ENCODE assay signal across 12 cellular contexts in the genomic region with DNA sequence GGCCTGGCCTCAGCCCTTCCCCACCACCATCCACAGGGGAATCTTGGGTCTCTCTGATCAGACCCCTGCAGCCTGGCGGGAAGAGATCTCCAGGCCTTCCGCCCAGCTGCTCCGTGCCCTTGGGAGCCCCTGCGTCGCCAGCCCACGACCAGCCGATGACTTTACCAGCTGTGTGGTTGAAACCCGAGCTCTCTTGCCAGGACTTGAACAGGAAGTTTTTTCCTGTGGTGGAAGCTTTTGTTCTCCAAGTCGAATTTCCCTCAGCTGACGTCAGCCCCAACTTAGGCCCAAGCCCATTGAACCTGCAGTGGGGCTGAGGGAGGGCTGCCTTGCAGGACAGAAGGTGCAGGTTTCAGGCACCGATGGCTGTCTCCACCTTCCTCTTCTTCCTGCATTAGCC. TPM values are rescaled to one million over a fixed set of nuclear protein-coding genes. Genes with fewer than 3 reads are reported as not detected.
A peak's percentile ranks its signal among the peaks of the same experiment; 100 is the strongest.
DNase-seq lines count a peak whose midpoint lies in the region; ATAC-seq, FAIRE-seq and TF ChIP-seq lines count a peak whose summit lies in the region.
"Had no signal": no experiment of that assay in that cellular context is flagged by ENCODE, and none has a peak within 500 bp of the region (broad histone marks: within the 10 kb centered on the region; RNA-seq: fewer than 3 reads in every experiment).

No MANE protein-coding gene starts in this region.

- no peak for ATAC-seq in HG02571 (IDR thresholded peaks at IDR 0.05; ENCODE audit: unreplicated experiment)
- ATAC-seq: activated T-cell treated with anti-CD3 and anti-CD28 coated beads, Interleukin-2, amount 50 U/mL, for 4 hours had no signal

- peak overlapping the region; percentile 73 for H3K27ac ChIP-seq in endothelial cell of umbilical vein (ENCODE audit: insufficient read depth, low read depth, low read length)
- H3K27ac ChIP-seq: HL-60 had no signal

- H3K36me3 ChIP-seq in endothelial cell of umbilical vein (ENCODE audit: control insufficient read depth in 2 of 2, extremely low read depth in 1 of 2, insufficient read depth in 2 of 2, low read length in 2 of 2) (no peaks in the 10 kb centered on the region), Caco-2 (ENCODE audit: control insufficient read depth, insufficient read depth, low read length) (no peaks in the 10 kb centered on the region)

- peak; percentile 60 for TF ChIP-seq POLR2A in endothelial cell of umbilical vein (IDR thresholded peaks at IDR 0.05; ENCODE audit: low read depth, low read length)

- H3K4me2 ChIP-seq in endothelial cell of umbilical vein (ENCODE audit: insufficient read depth, low read length), result peak overlapping the region; percentile 50

- no peaks in the 10 kb centered on the region for H3K9me1 ChIP-seq in endothelial cell of umbilical vein (replicated peaks; ENCODE audit: control insufficient read depth, extremely low read depth, insufficient read depth, low read length)

- no peaks in the 10 kb centered on the region for H3K9me3 Mint-ChIP-seq in Caco-2 (ENCODE audit: unreplicated experiment)
- H3K9me3 Mint-ChIP-seq: activated T-cell treated with anti-CD3 and anti-CD28 coated beads, Interleukin-2, amount 50 U/mL, for 4 hours; T-helper 1 cell treated with Interleukin-12 subunit alpha and Interleukin-12 subunit beta and Interleukin-4 antibody, amounts not matched to agents 30 μg/mL and 1 μg/mL, for 36 hours had no signal

- TF ChIP-seq CTCF in endothelial cell of umbilical vein (IDR thresholded peaks at IDR 0.05; ENCODE audit: extremely low read depth in 1 of 2, insufficient read depth in 1 of 2, low read depth in 1 of 2, low read length in 2 of 2) (no peak), Caco-2 (IDR thresholded peaks at IDR 0.05; ENCODE audit: insufficient read depth in 1 of 2, low read depth in 1 of 2, low read length in 1 of 2, severe bottlenecking in 1 of 2, unreplicated experiment in 1 of 2) (no peak)

- no peaks in the 10 kb centered on the region for H3K27me3 Mint-ChIP-seq in Caco-2 (ENCODE audit: insufficient read depth, unreplicated experiment)

- H2AFZ ChIP-seq in endothelial cell of umbilical vein (ENCODE audit: low read depth, low read length), result peak overlapping the region; percentile 79

- H3K27me3 ChIP-seq in endothelial cell of umbilical vein (ENCODE audit: control insufficient read depth in 2 of 2, insufficient read depth in 2 of 2, low read length in 2 of 2) (no peaks in the 10 kb centered on the region), Caco-2 (replicated peaks; ENCODE audit: control insufficient read depth, insufficient read depth, low read length) (no peaks in the 10 kb centered on the region)

- intact Hi-C loops in endothelial cell of umbilical vein (cut with micrococcal nuclease) (loop anchor here (1.0 to 5.0 kb wide), 5 partner anchors 11 to 134 kb away; partner anchors contain the start of gene SMAD3), Caco-2 (cut with micrococcal nuclease; ENCODE audit: unreplicated experiment) (no loop called here)

- CTCF ChIA-PET in endothelial cell of umbilical vein (lab: Charles Lee), result interaction anchor here (0.9 to 2.0 kb wide), 5 partner anchors 10 to 67 kb away, joined by 3 to 6 read pairs (median 4); no protein-coding TSS in a partner anchor
- CTCF ChIA-PET in Caco-2 (lab: Charles Lee), result no interaction called here

- peak; percentile 97 for FAIRE-seq in endothelial cell of umbilical vein (lab: Jason Lieb, UNC)

- H3K36me3 Mint-ChIP-seq in Caco-2 (ENCODE audit: insufficient read depth, unreplicated experiment), result no peaks in the 10 kb centered on the region

- no peak overlapping the region for H3K27ac Mint-ChIP-seq in Caco-2 (ENCODE audit: unreplicated experiment)
- H3K27ac Mint-ChIP-seq: T-helper 1 cell treated with Interleukin-12 subunit alpha and Interleukin-12 subunit beta and Interleukin-4 antibody, amounts not matched to agents 30 μg/mL and 1 μg/mL, for 36 hours had no signal

- dilution Hi-C loops in endothelial cell of umbilical vein (cut with MboI; ENCODE audit: extremely low pct_ligation_motif_present, low sequenced_read_pairs), result no loop called here

- H3K9me3 ChIP-seq in endothelial cell of umbilical vein (replicated peaks; ENCODE audit: control insufficient read depth, insufficient read depth, low read length) (no peaks in the 10 kb centered on the region), Caco-2 (no peaks in the 10 kb centered on the region)

- H3K4me3 ChIP-seq in endothelial cell of umbilical vein (replicated peaks in 1 of 3; ENCODE audit: insufficient read depth in 1 of 3, low read depth in 1 of 3, low read length in 3 of 3) (no peak overlapping the region), Caco-2 (ENCODE audit: low read depth, low read length) (no peak overlapping the region)
- H3K4me3 ChIP-seq: lung had no signal

- BruUV-seq in endothelial cell of umbilical vein (replicated peaks; lab: Mats Ljungman, UMichigan) (no TSS peak), Caco-2 (replicated peaks; lab: Mats Ljungman, UMichigan) (no TSS peak)

- H3K79me2 ChIP-seq in endothelial cell of umbilical vein (ENCODE audit: control insufficient read depth, insufficient read depth, low read length), result no peaks in the 10 kb centered on the region

- H3K4me3 Mint-ChIP-seq in Caco-2 (ENCODE audit: unreplicated experiment), result no peak overlapping the region
- H3K4me3 Mint-ChIP-seq: activated T-cell treated with anti-CD3 and anti-CD28 coated beads, Interleukin-2, amount 50 U/mL, for 4 hours; T-helper 1 cell treated with Interleukin-12 subunit alpha and Interleukin-12 subunit beta and Interleukin-4 antibody, amounts not matched to agents 30 μg/mL and 1 μg/mL, for 36 hours had no signal

- no peaks in the 10 kb centered on the region for H4K20me1 ChIP-seq in endothelial cell of umbilical vein (replicated peaks; ENCODE audit: control insufficient read depth, extremely low read depth, insufficient read depth, low read length)

- DNase-seq in EH (ENCODE audit: low read depth) (peak; percentile 41), NCI-H2171 treated with DMSO at 0.1 percent for 48 hours (lab: John Stamatoyannopoulos, UW) (peak; percentile 83), endothelial cell of umbilical vein (ENCODE audit: low read depth, low spot score) (peak; percentile 97), myocyte (ENCODE audit: low read depth) (peak; percentile 97), GDM1 (lab: John Stamatoyannopoulos, UW) (no peak), HUDEP-2 (lab: John Stamatoyannopoulos, UW; ENCODE audit: unreplicated experiment in 76 of 76) (no peak), Caco-2 (no peak)
- DNase-seq: activated T-cell treated with anti-CD3 and anti-CD28 coated beads, Interleukin-2, amount 50 U/mL, for 4 hours had no signal

- H3K4me1 ChIP-seq in endothelial cell of umbilical vein (ENCODE audit: control insufficient read depth, extremely low read depth, insufficient read depth, low read length) (peaks cover 21% of the 10 kb centered on the region), Caco-2 (peaks cover 17% of the 10 kb centered on the region)

- POLR2A ChIA-PET in endothelial cell of umbilical vein (lab: Charles Lee) (interaction anchor here (0.6 to 1.0 kb wide), 2 partner anchors 30 to 265 kb away, joined by 3 read pairs; no protein-coding TSS in a partner anchor), Caco-2 (lab: Charles Lee) (no interaction called here)

- peaks cover 13% of the 10 kb centered on the region for H3K4me1 Mint-ChIP-seq in Caco-2 (ENCODE audit: low read depth, unreplicated experiment)

- H3K9ac ChIP-seq in endothelial cell of umbilical vein (replicated peaks; ENCODE audit: extremely low read depth, insufficient read depth, low read length), result peak overlapping the region; percentile 52

TF ChIP-seq in endothelial cell of umbilical vein, 7 proteins besides CTCF, POLR2A, EP300 and RAD21:
- TF ChIP-seq MAX (IDR thresholded peaks at IDR 0.05; ENCODE audit: insufficient read depth, insufficient read length), result no peak
- peak; percentile 87 for TF ChIP-seq POLR2AphosphoS5 (IDR thresholded peaks at IDR 0.05; ENCODE audit: insufficient read depth, low read depth, low read length)
- TF ChIP-seq FOS (IDR thresholded peaks at IDR 0.05; ENCODE audit: borderline replicate concordance, insufficient read depth, low read length), result peak; percentile 36
- TF ChIP-seq EZH2 (IDR thresholded peaks at IDR 0.05; ENCODE audit: borderline replicate concordance, low read depth, low read length, severe bottlenecking), result no peak
- peak; percentile 74 for TF ChIP-seq GATA2 (IDR thresholded peaks at IDR 0.05; ENCODE audit: insufficient read depth, insufficient read length, low read depth, low read length)
- TF ChIP-seq JUN (IDR thresholded peaks at IDR 0.05; ENCODE audit: borderline replicate concordance, insufficient read depth, insufficient read length, low read depth), result peak; percentile 58
- no peak for TF ChIP-seq MYC (IDR thresholded peaks at IDR 0.05; ENCODE audit: low read depth, low read length)

RNA-seq across cellular contexts. Expression of gene SMAD3, which starts 51.7 kb away (rescaled TPM):
- total RNA-seq in endothelial cell of umbilical vein, result 71.7 and 88.2 TPM in 2 replicates
- 53.4 and 56.4 TPM in 2 replicates for polyA plus RNA-seq in endothelial cell of umbilical vein
- polyA plus RNA-seq in endothelial cell of umbilical vein (2011; cell fraction: cytosol; rRNA removed), result 47.7 and 47.9 TPM in 2 replicates
- 114 and 122 TPM in 2 replicates for polyA plus RNA-seq in endothelial cell of umbilical vein (2011; cell fraction: nucleus; rRNA removed)
- 87.3 and 91.3 TPM in 2 replicates for polyA plus RNA-seq in endothelial cell of umbilical vein (2012)
- 53.1 and 59.9 TPM in 2 replicates for polyA minus RNA-seq in endothelial cell of umbilical vein
- 13.7 TPM for polyA minus RNA-seq in endothelial cell of umbilical vein (2011; cell fraction: cytosol; rRNA and poly(A)+ RNA removed)
- 73.9 and 75.1 TPM in 2 replicates for polyA minus RNA-seq in endothelial cell of umbilical vein (2011; cell fraction: nucleus; rRNA and poly(A)+ RNA removed)
- total RNA-seq in myocyte, result 24.4 and 31.0 TPM in 2 replicates
- polyA plus RNA-seq in myocyte (2012), result 28.7 TPM
- 51.5 and 54.8 TPM in 2 replicates for total RNA-seq in Caco-2 (2022)

Comparison
In these comparisons a context has a peak if more than half of its experiments do, and no peak if none do; other contexts are left out.
1. DNase-seq: peak in EH (single experiment), NCI-H2171 treated with DMSO at 0.1 percent for 48 hours (single experiment), endothelial cell of umbilical vein (single experiment) and myocyte (single experiment); none in GDM1 (single experiment), HUDEP-2 (0 of 76) and Caco-2 (0 of 2).